19 cellular contexts compared by ENCODE assay signal in the genomic region with DNA sequence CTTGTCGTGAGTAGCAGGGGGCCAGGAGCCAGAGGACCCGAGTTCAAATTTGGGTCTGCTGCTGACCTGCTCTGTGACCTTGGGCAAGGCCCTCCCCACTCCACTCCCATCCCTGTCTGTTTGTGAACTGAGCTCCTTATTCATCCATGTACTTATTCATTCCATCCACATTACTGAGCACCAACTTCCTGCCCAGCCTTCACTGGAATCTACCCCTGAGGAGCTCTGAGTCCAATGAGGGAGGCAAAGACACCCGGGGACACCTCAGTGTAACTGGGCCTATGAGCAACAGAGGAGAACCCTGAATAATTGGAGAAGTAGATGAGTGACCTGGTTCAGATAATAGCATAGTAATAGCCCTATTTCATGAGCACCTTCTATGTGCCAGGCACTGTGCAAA. TPM values are rescaled to one million over a fixed set of nuclear protein-coding genes. Genes with fewer than 3 reads are reported as not detected.
A peak's percentile ranks its signal among the peaks of the same experiment; 100 is the strongest.
DNase-seq lines count a peak whose midpoint lies in the region; ATAC-seq, FAIRE-seq and TF ChIP-seq lines count a peak whose summit lies in the region.
"Had no signal": no experiment of that assay in that cellular context is flagged by ENCODE, and none has a peak within 500 bp of the region (broad histone marks: within the 10 kb centered on the region; RNA-seq: fewer than 3 reads in every experiment).

No MANE protein-coding gene starts in this region.

- no peak overlapping the region; the same call in 1 of the 2 replicates for H3K23ac ChIP-seq in IMR-90 (ENCODE audit: low read depth, low read length)

- H2AFZ ChIP-seq in IMR-90 (replicated peaks; ENCODE audit: low read length, poor library complexity) (peak overlapping the region; percentile 48), keratinocyte (ENCODE audit: control insufficient read depth, low read length) (no peak overlapping the region)

- H3K4me1 ChIP-seq in IMR-90 (ENCODE audit: control insufficient read depth, insufficient read depth, low read length) (peaks cover 3% of the 10 kb centered on the region), keratinocyte (ENCODE audit: control insufficient read depth, extremely low read depth, insufficient read depth, low read length) (peaks cover 14% of the 10 kb centered on the region), sigmoid colon (no peaks in the 10 kb centered on the region)
- H3K4me1 ChIP-seq: BLaER1 had no signal

- no peak for TF ChIP-seq POLR2A in IMR-90 (IDR thresholded peaks at IDR 0.05; ENCODE audit: low read depth, low read length)
- no peak for TF ChIP-seq POLR2A in sigmoid colon (IDR thresholded peaks at IDR 0.05)

- H3K79me1 ChIP-seq in IMR-90 (ENCODE audit: low read depth in 1 of 2, low read length in 2 of 2) = no peaks in the 10 kb centered on the region

- H3K4me3 ChIP-seq in AG09309 (ENCODE audit: control insufficient read depth, low read depth, low read length) = no peak overlapping the region
- H3K4me3 ChIP-seq in IMR-90 (ENCODE audit: insufficient read depth, low read depth, low read length) = no peak overlapping the region
- no peak overlapping the region for H3K4me3 ChIP-seq in astrocyte of the spinal cord (ENCODE audit: low read depth, low read length)
- no peak overlapping the region for H3K4me3 ChIP-seq in keratinocyte (ENCODE audit: control insufficient read depth in 2 of 3, extremely low read depth in 1 of 3, insufficient read depth in 2 of 3, low read depth in 1 of 3, low read length in 3 of 3)
- no peak overlapping the region for H3K4me3 ChIP-seq in sigmoid colon
- H3K4me3 ChIP-seq: BLaER1, ovary, thoracic aorta had no signal

- peak overlapping the region; percentile 53; the same call in 1 of the 2 replicates for H4K91ac ChIP-seq in IMR-90 (ENCODE audit: insufficient read depth, low read depth, low read length)

- ATAC-seq in IMR-90 (ENCODE audit: low read depth) = peak; percentile 90

- dilution Hi-C loops in IMR-90 (cut with HindIII; ENCODE audit: low sequenced_read_pairs, unreplicated experiment) (no loop called here), keratinocyte (cut with MboI; ENCODE audit: extremely low pct_ligation_motif_present, low sequenced_read_pairs) (no loop called here)

- no peak overlapping the region; the same call in 2 of the 3 replicates for H2BK15ac ChIP-seq in IMR-90 (ENCODE audit: low read depth, low read length)

- peak; percentile 39 for DNase-seq in AG09309 (ENCODE audit: low read depth)
- peak; percentile 63 for DNase-seq in IMR-90
- peak; percentile 44 for DNase-seq in astrocyte of the spinal cord (ENCODE audit: low read depth, low spot score)
- peak; percentile 44 for DNase-seq in keratinocyte (ENCODE audit: low read depth, low spot score)
- DNase-seq in GOT3 (lab: John Stamatoyannopoulos, UW) = no peak
- no peak for DNase-seq in sigmoid colon
- no peak for DNase-seq in SIG-M5 treated with dmso at 0.1 percent for 504 hours (lab: John Stamatoyannopoulos, UW; ENCODE audit: unreplicated experiment)
- no peak for DNase-seq in T-helper 2 cell
- DNase-seq: activated CD4-positive, CD25-positive, alpha-beta regulatory T cell; activated naive CD8-positive, alpha-beta T cell treated with anti-CD3 and anti-CD28 coated beads for 36 hours; cortex of kidney; DND-41; NCI-H2227 treated with DMSO at 0.1 percent for 48 hours; ovary had no signal

- H3K9ac ChIP-seq in IMR-90 (ENCODE audit: low read depth, low read length) = no peak overlapping the region
- H3K9ac ChIP-seq in keratinocyte (ENCODE audit: control insufficient read depth, extremely low read depth, insufficient read depth, low read length) = no peak overlapping the region
- H3K9ac ChIP-seq: BLaER1 had no signal

- TF ChIP-seq CTCF in AG09309 (IDR thresholded peaks at IDR 0.05; ENCODE audit: control insufficient read depth, insufficient read depth, low read depth, low read length, missing control alignments) (no peak), IMR-90 (conservative IDR thresholded peaks at IDR 0.05; ENCODE audit: low read depth, low read length) (no peak), astrocyte of the spinal cord (IDR thresholded peaks at IDR 0.05; ENCODE audit: low read depth, low read length) (no peak), keratinocyte (optimal IDR thresholded peaks at IDR 0.05 in 1 of 3, IDR thresholded peaks at IDR 0.05 in 1 of 3, conservative IDR thresholded peaks at IDR 0.05 in 1 of 3; ENCODE audit: extremely low read depth in 1 of 3, insufficient read depth in 2 of 3, low read length in 3 of 3) (no peak), sigmoid colon (IDR thresholded peaks at IDR 0.05) (no peak)

- in situ Hi-C loops in IMR-90 (cut with MboI; ENCODE audit: low sequenced_read_pairs) = no loop called here
- in situ Hi-C loops in astrocyte of the spinal cord (cut with HindIII; ENCODE audit: low sequenced_read_pairs) = no loop called here

- CTCF ChIA-PET in IMR-90 (lab: Yijun Ruan, JAX) = interaction anchor here (0.9 to 2.5 kb wide), 3 partner anchors 13 to 62 kb away, joined by 3 to 7 read pairs (median 4); no protein-coding TSS in a partner anchor

- H3K36me3 ChIP-seq in IMR-90 (ENCODE audit: control insufficient read depth, insufficient read depth, low read length) (no peaks in the 10 kb centered on the region), keratinocyte (ENCODE audit: control insufficient read depth in 2 of 2, extremely low read depth in 1 of 2, insufficient read depth in 2 of 2, low read length in 2 of 2) (no peaks in the 10 kb centered on the region), sigmoid colon (no peaks in the 10 kb centered on the region)
- H3K36me3 ChIP-seq: BLaER1, ovary, thoracic aorta had no signal

- no peak overlapping the region for H3K14ac ChIP-seq in IMR-90 (replicated peaks; ENCODE audit: low read depth, low read length)

- WGBS in IMR-90 (ENCODE audit: extremely low coverage in 2 of 2, insufficient read length in 1 of 2), 2 experiments = 20% methylated on average over 2 of the region's 3 CpGs; no CpG with 5 or more reads in 1 of the 2 experiments
- WGBS in sigmoid colon, 2 donors = 82 to 86% methylated on average over 3 of the region's 3 CpGs

- peak overlapping the region; percentile 41 for H3K4ac ChIP-seq in IMR-90 (ENCODE audit: low read depth, low read length)

- no TSS peak for BruUV-seq in IMR-90 (replicated peaks; lab: Mats Ljungman, UMichigan)

- TF ChIP-seq RAD21 in IMR-90 (IDR thresholded peaks at IDR 0.05; ENCODE audit: low read length) = no peak

- H3K27me3 ChIP-seq in IMR-90 (ENCODE audit: control insufficient read depth, insufficient read depth, low read length) = peaks cover 28% of the 10 kb centered on the region
- no peaks in the 10 kb centered on the region for H3K27me3 ChIP-seq in keratinocyte (ENCODE audit: control insufficient read depth, extremely low read depth, insufficient read depth, low read length)
- H3K27me3 ChIP-seq in sigmoid colon = no peaks in the 10 kb centered on the region
- H3K27me3 ChIP-seq: BLaER1, ovary had no signal

- H4K20me1 ChIP-seq in IMR-90 (ENCODE audit: insufficient read depth, low read length) (no peaks in the 10 kb centered on the region), keratinocyte (ENCODE audit: control insufficient read depth, extremely low read depth, insufficient read depth, low read length) (no peaks in the 10 kb centered on the region)
- H4K20me1 ChIP-seq: BLaER1 had no signal

- no peak overlapping the region for H3K56ac ChIP-seq in IMR-90 (ENCODE audit: extremely low read depth, insufficient read depth, low read length)

- TF ChIP-seq EP300 in sigmoid colon (IDR thresholded peaks at IDR 0.05) = no peak

- no peak overlapping the region for H2BK5ac ChIP-seq in IMR-90 (ENCODE audit: low read depth, low read length, poor library complexity, severe bottlenecking)

- H3K9me3 ChIP-seq in IMR-90 (ENCODE audit: control insufficient read depth, insufficient read depth, low read length) (peaks cover 4% of the 10 kb centered on the region; the same call in 1 of the 2 replicates), keratinocyte (ENCODE audit: control insufficient read depth, low read depth, low read length) (no peaks in the 10 kb centered on the region), sigmoid colon (no peaks in the 10 kb centered on the region)
- H3K9me3 ChIP-seq: BLaER1, ovary, thoracic aorta had no signal

- no peak overlapping the region for H4K5ac ChIP-seq in IMR-90 (ENCODE audit: low read depth, low read length)

- H3K27ac ChIP-seq in IMR-90 (ENCODE audit: insufficient read depth, low read length) (no peak overlapping the region), keratinocyte (ENCODE audit: control insufficient read depth, insufficient read depth, low read length) (peak overlapping the region; percentile 39), sigmoid colon (no peak overlapping the region)
- H3K27ac ChIP-seq: BLaER1, ovary, thoracic aorta had no signal

- no peak overlapping the region for H3K4me2 ChIP-seq in IMR-90 (ENCODE audit: low read depth, low read length)
- H3K4me2 ChIP-seq in keratinocyte (ENCODE audit: control insufficient read depth, extremely low read depth, insufficient read depth, low read depth, low read length) = peak overlapping the region; percentile 33
- H3K4me2 ChIP-seq: BLaER1 had no signal

- POLR2A ChIA-PET in IMR-90 (lab: Charles Lee; ENCODE audit: unreplicated experiment) = no interaction called here

- peak overlapping the region; percentile 59 for H2BK120ac ChIP-seq in IMR-90 (ENCODE audit: low read depth, low read length)

- H2AK9ac ChIP-seq in IMR-90 (replicated peaks; ENCODE audit: low read depth, low read length, poor library complexity) = peak overlapping the region; percentile 85

- peak overlapping the region; percentile 82; the same call in 1 of the 2 replicates for H2BK20ac ChIP-seq in IMR-90 (ENCODE audit: low read depth, low read length)

- no peaks in the 10 kb centered on the region for H3K79me2 ChIP-seq in keratinocyte (ENCODE audit: control insufficient read depth, insufficient read depth, low read length)

- FAIRE-seq in keratinocyte (lab: Jason Lieb, UNC) = peak; percentile 99

- intact Hi-C loops in IMR-90 (cut with micrococcal nuclease) = no loop called here
- intact Hi-C loops in sigmoid colon (cut with DNase I) = no loop called here

- peak overlapping the region; percentile 91 for H2AK5ac ChIP-seq in IMR-90 (ENCODE audit: low read depth, low read length)

- H3K18ac ChIP-seq in IMR-90 (ENCODE audit: low read depth, low read length) = no peak overlapping the region

- peak overlapping the region in 1 of 2 experiments; percentile 45; a peak in 1 of 4 replicates for H4K8ac ChIP-seq in IMR-90 (ENCODE audit: low read depth in 2 of 2, low read length in 2 of 2)

- H3K9me1 ChIP-seq in IMR-90 (ENCODE audit: insufficient read depth, low read length) = peaks cover 9% of the 10 kb centered on the region
- H3K9me1 ChIP-seq in keratinocyte (ENCODE audit: control insufficient read depth, extremely low read depth, insufficient read depth, low read length) = no peaks in the 10 kb centered on the region

RNA-seq across cellular contexts. Expression of gene BSND, which starts 8.9 kb away (rescaled TPM):
- total RNA-seq in IMR-90 (2012; rRNA removed) (not detected in 2 replicates), sigmoid colon (not detected)
- polyA plus RNA-seq in IMR-90 (2012; rRNA removed) (not detected in 2 replicates), keratinocyte (not detected in 3 replicates), sigmoid colon (not detected)
- not detected in 2 replicates for polyA plus RNA-seq in IMR-90 (2012; cell fraction: cytosol; rRNA removed)
- polyA plus RNA-seq in IMR-90 (2012; cell fraction: nucleus; rRNA removed; ENCODE audit: low replicate concordance) = not detected in 2 replicates
- not detected for polyA plus RNA-seq in keratinocyte (2011; ENCODE audit: low read depth)
- not detected in 2 replicates for polyA plus RNA-seq in keratinocyte (2011; cell fraction: cytosol; rRNA removed)
- not detected in 2 replicates for polyA plus RNA-seq in keratinocyte (2011; cell fraction: nucleus; rRNA removed)
- polyA plus RNA-seq in keratinocyte (2012; ENCODE audit: low replicate concordance) = not detected in 2 replicates
- not detected in 3 replicates for polyA minus RNA-seq in keratinocyte
- not detected for polyA minus RNA-seq in keratinocyte (2011; cell fraction: cytosol; rRNA and poly(A)+ RNA removed)
- polyA minus RNA-seq in keratinocyte (2011; cell fraction: nucleus; rRNA and poly(A)+ RNA removed) = not detected in 2 replicates
- total RNA-seq: activated naive CD8-positive, alpha-beta T cell treated with anti-CD3 and anti-CD28 coated beads for 36 hours; fibroblast of lung; mononuclear cell; thoracic aorta had no signal
- polyA plus RNA-seq: fibroblast of lung, IgD-negative memory B cell had no signal

RNA-seq across cellular contexts. Expression of gene TMEM61, which starts 27.2 kb away (rescaled TPM):
- total RNA-seq in IMR-90 (2012; rRNA removed) (not detected in 2 replicates), sigmoid colon (under 1 TPM in 2 of 4 donors, not detected in 2; 0.41 to 0.83 TPM)
- polyA plus RNA-seq in IMR-90 (2012; rRNA removed) (0.10 TPM in 1 of 2 replicates, not detected in the other), keratinocyte (0.49 to 1.1 TPM (median 1.0 TPM) in 3 replicates), sigmoid colon (10 to 100 TPM; 12.6 to 15.3 (median 14.9) TPM)
- polyA plus RNA-seq in IMR-90 (2012; cell fraction: cytosol; rRNA removed) = not detected in 2 replicates
- polyA plus RNA-seq in IMR-90 (2012; cell fraction: nucleus; rRNA removed; ENCODE audit: low replicate concordance) = 0.11 TPM in 1 of 2 replicates, not detected in the other
- 0.65 TPM for polyA plus RNA-seq in keratinocyte (2011; ENCODE audit: low read depth)
- 0.69 and 1.9 TPM in 2 replicates for polyA plus RNA-seq in keratinocyte (2011; cell fraction: cytosol; rRNA removed)
- 1.2 and 1.8 TPM in 2 replicates for polyA plus RNA-seq in keratinocyte (2011; cell fraction: nucleus; rRNA removed)
- polyA plus RNA-seq in keratinocyte (2012; ENCODE audit: low replicate concordance) = 1.3 and 1.4 TPM in 2 replicates
- 0.32 to 0.36 TPM in 2 of 3 replicates, not detected in the other for polyA minus RNA-seq in keratinocyte
- polyA minus RNA-seq in keratinocyte (2011; cell fraction: cytosol; rRNA and poly(A)+ RNA removed) = 2.5 TPM
- 0.53 and 0.93 TPM in 2 replicates for polyA minus RNA-seq in keratinocyte (2011; cell fraction: nucleus; rRNA and poly(A)+ RNA removed)
- total RNA-seq: activated naive CD8-positive, alpha-beta T cell treated with anti-CD3 and anti-CD28 coated beads for 36 hours; fibroblast of lung; mononuclear cell had no signal
- polyA plus RNA-seq: fibroblast of lung, IgD-negative memory B cell had no signal

RNA-seq across cellular contexts. Expression of gene PCSK9, which starts 31.7 kb away (rescaled TPM):
- total RNA-seq in IMR-90 (2012; rRNA removed) (under 0.01 TPM in 2 replicates), sigmoid colon (under 1 TPM in 1 of 4 donors, not detected in 3; 0.28 TPM)
- polyA plus RNA-seq in IMR-90 (2012; rRNA removed) (0.14 and 0.17 TPM in 2 replicates), keratinocyte (56.0 to 86.2 TPM (median 61.7 TPM) in 3 replicates), sigmoid colon (10 to 100 TPM in 1 of 3 donors, 1 to 10 TPM in 2; 1.2 to 41.9 (median 5.5) TPM)
- polyA plus RNA-seq in IMR-90 (2012; cell fraction: cytosol; rRNA removed) = 0.12 and 0.35 TPM in 2 replicates
- polyA plus RNA-seq in IMR-90 (2012; cell fraction: nucleus; rRNA removed; ENCODE audit: low replicate concordance) = 0.16 and 0.36 TPM in 2 replicates
- 1.7 TPM for polyA plus RNA-seq in keratinocyte (2011; ENCODE audit: low read depth)
- polyA plus RNA-seq in keratinocyte (2011; cell fraction: cytosol; rRNA removed) = 13.3 and 22.9 TPM in 2 replicates
- 101 and 129 TPM in 2 replicates for polyA plus RNA-seq in keratinocyte (2011; cell fraction: nucleus; rRNA removed)
- polyA plus RNA-seq in keratinocyte (2012; ENCODE audit: low replicate concordance) = 7.3 and 119 TPM in 2 replicates
- polyA minus RNA-seq in keratinocyte = 42.3 to 107 TPM (median 53.2 TPM) in 3 replicates
- polyA minus RNA-seq in keratinocyte (2011; cell fraction: cytosol; rRNA and poly(A)+ RNA removed) = 71.6 TPM
- 148 and 180 TPM in 2 replicates for polyA minus RNA-seq in keratinocyte (2011; cell fraction: nucleus; rRNA and poly(A)+ RNA removed)
- total RNA-seq: activated naive CD8-positive, alpha-beta T cell treated with anti-CD3 and anti-CD28 coated beads for 36 hours; mononuclear cell had no signal
- polyA plus RNA-seq: IgD-negative memory B cell had no signal

Comparison
In these comparisons a context has a peak if more than half of its experiments do, and no peak if none do; other contexts are left out.
1. DNase-seq: peak in AG09309 (single experiment), IMR-90 (single experiment), astrocyte of the spinal cord (single experiment) and keratinocyte (single experiment); none in GOT3 (single experiment), sigmoid colon (single experiment), SIG-M5 treated with dmso at 0.1 percent for 504 hours (single experiment) and T-helper 2 cell (0 of 5).